1 cellular context compared by ENCODE assay signal in the genomic region with DNA sequence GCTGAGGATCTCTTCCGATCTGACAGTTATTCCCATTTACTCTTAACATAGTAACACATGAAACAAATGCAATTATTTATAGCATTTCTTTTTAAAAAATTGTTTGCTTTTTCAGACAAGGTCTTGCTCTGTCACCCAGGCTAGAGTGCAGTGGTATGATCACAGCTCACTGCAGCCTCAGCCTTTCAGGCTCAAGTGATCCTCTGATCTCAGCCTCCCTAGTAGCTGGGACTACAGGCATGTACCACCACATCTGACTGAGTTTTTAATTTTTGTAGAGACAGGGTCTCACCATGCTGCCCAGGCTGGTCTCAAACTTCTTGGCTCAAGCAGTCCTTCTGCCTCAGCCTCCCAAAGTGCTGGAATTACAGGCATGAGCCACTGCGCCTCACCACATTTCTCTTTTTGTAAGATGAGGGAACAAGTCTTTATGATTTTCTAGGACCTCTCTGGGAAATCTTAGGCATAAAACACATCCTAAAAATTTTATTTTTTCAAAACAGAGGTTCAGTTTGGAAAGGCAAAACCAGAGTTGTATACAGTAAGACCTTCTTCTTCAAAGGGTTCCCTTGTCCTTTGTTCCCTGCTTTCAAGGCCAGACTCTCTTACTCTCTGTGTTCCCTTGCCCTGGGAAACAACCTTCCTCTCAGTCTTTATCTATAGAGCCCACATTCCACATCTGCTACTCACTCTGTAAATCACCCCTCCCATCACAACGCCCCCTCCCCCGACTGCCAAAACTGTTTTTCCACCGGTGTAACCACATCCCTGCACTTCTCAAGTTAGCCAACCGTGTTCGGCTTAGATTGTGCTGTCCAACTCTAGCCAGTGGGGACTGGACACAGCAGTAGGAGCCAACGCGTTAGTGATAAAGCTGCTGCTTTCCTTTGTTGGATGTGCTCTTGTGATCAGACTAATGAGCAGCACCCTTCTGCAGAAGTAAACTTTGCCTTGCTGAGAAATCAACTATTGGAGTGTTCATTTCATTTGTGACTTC.
TF ChIP-seq lines count a peak whose summit lies in the region.

No MANE protein-coding gene starts in this region.

TF ChIP-seq in HepG2, 621 proteins besides CTCF, POLR2A, EP300 and RAD21 (continued from another document and continues in another):
- TF ChIP-seq, protein P1, sequence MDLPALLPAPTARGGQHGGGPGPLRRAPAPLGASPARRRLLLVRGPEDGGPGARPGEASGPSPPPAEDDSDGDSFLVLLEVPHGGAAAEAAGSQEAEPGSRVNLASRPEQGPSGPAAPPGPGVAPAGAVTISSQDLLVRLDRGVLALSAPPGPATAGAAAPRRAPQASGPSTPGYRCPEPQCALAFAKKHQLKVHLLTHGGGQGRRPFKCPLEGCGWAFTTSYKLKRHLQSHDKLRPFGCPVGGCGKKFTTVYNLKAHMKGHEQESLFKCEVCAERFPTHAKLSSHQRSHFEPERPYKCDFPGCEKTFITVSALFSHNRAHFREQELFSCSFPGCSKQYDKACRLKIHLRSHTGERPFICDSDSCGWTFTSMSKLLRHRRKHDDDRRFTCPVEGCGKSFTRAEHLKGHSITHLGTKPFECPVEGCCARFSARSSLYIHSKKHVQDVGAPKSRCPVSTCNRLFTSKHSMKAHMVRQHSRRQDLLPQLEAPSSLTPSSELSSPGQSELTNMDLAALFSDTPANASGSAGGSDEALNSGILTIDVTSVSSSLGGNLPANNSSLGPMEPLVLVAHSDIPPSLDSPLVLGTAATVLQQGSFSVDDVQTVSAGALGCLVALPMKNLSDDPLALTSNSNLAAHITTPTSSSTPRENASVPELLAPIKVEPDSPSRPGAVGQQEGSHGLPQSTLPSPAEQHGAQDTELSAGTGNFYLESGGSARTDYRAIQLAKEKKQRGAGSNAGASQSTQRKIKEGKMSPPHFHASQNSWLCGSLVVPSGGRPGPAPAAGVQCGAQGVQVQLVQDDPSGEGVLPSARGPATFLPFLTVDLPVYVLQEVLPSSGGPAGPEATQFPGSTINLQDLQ (CRISPR knock-in tag; IDR thresholded peaks at IDR 0.05) = no peak
- no peak for TF ChIP-seq ZEB1 (IDR thresholded peaks at IDR 0.05; ENCODE audit: insufficient replicate concordance, low read depth)
- no peak for TF ChIP-seq ZBTB8A (CRISPR knock-in tag; IDR thresholded peaks at IDR 0.05; ENCODE audit: borderline replicate concordance, low read depth)
- TF ChIP-seq, protein P2, sequence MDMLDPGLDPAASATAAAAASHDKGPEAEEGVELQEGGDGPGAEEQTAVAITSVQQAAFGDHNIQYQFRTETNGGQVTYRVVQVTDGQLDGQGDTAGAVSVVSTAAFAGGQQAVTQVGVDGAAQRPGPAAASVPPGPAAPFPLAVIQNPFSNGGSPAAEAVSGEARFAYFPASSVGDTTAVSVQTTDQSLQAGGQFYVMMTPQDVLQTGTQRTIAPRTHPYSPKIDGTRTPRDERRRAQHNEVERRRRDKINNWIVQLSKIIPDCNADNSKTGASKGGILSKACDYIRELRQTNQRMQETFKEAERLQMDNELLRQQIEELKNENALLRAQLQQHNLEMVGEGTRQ (IDR thresholded peaks at IDR 0.05; ENCODE audit: low read depth, low read length) = no peak
- TF ChIP-seq, protein P2 (CRISPR knock-in tag; IDR thresholded peaks at IDR 0.05; ENCODE audit: borderline replicate concordance) = no peak
- TF ChIP-seq KLF12 (CRISPR knock-in tag; IDR thresholded peaks at IDR 0.05; ENCODE audit: borderline replicate concordance) = no peak
- TF ChIP-seq SALL1 (CRISPR knock-in tag; IDR thresholded peaks at IDR 0.05) = peak; percentile 76
- TF ChIP-seq ZBTB7A (CRISPR knock-in tag; IDR thresholded peaks at IDR 0.05) = no peak
- no peak for TF ChIP-seq FLYWCH1 (CRISPR knock-in tag; IDR thresholded peaks at IDR 0.05)
- 0 out of 2 replicates have a peak, but pooled peaks have one; percentile 30 for TF ChIP-seq BCL6 (CRISPR knock-in tag; IDR thresholded peaks at IDR 0.05)
- no peak for TF ChIP-seq PAWR (CRISPR knock-in tag; IDR thresholded peaks at IDR 0.05; ENCODE audit: borderline replicate concordance)
- peak; percentile 89 for TF ChIP-seq POGZ (CRISPR knock-in tag; IDR thresholded peaks at IDR 0.05)
- no peak for TF ChIP-seq ZBTB7B (CRISPR knock-in tag; IDR thresholded peaks at IDR 0.05)
- no peak for TF ChIP-seq SRSF4 (IDR thresholded peaks at IDR 0.05; ENCODE audit: low read depth, low read length, poor library complexity, severe bottlenecking)
- TF ChIP-seq KDM5B (CRISPR knock-in tag; IDR thresholded peaks at IDR 0.05; ENCODE audit: borderline replicate concordance) = no peak
- TF ChIP-seq, protein P3, sequence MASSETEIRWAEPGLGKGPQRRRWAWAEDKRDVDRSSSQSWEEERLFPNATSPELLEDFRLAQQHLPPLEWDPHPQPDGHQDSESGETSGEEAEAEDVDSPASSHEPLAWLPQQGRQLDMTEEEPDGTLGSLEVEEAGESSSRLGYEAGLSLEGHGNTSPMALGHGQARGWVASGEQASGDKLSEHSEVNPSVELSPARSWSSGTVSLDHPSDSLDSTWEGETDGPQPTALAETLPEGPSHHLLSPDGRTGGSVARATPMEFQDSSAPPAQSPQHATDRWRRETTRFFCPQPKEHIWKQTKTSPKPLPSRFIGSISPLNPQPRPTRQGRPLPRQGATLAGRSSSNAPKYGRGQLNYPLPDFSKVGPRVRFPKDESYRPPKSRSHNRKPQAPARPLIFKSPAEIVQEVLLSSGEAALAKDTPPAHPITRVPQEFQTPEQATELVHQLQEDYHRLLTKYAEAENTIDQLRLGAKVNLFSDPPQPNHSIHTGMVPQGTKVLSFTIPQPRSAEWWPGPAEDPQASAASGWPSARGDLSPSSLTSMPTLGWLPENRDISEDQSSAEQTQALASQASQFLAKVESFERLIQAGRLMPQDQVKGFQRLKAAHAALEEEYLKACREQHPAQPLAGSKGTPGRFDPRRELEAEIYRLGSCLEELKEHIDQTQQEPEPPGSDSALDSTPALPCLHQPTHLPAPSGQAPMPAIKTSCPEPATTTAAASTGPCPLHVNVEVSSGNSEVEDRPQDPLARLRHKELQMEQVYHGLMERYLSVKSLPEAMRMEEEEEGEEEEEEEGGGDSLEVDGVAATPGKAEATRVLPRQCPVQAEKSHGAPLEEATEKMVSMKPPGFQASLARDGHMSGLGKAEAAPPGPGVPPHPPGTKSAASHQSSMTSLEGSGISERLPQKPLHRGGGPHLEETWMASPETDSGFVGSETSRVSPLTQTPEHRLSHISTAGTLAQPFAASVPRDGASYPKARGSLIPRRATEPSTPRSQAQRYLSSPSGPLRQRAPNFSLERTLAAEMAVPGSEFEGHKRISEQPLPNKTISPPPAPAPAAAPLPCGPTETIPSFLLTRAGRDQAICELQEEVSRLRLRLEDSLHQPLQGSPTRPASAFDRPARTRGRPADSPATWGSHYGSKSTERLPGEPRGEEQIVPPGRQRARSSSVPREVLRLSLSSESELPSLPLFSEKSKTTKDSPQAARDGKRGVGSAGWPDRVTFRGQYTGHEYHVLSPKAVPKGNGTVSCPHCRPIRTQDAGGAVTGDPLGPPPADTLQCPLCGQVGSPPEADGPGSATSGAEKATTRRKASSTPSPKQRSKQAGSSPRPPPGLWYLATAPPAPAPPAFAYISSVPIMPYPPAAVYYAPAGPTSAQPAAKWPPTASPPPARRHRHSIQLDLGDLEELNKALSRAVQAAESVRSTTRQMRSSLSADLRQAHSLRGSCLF (CRISPR knock-in tag; IDR thresholded peaks at IDR 0.05; ENCODE audit: borderline replicate concordance) = no peak
- no peak for TF ChIP-seq ZNF143 (CRISPR knock-in tag; IDR thresholded peaks at IDR 0.05)
- TF ChIP-seq HOXA5 (CRISPR knock-in tag; IDR thresholded peaks at IDR 0.05) = no peak
- TF ChIP-seq TOE1 (CRISPR knock-in tag; IDR thresholded peaks at IDR 0.05) = no peak
- no peak for TF ChIP-seq CAMTA2 (CRISPR knock-in tag; IDR thresholded peaks at IDR 0.05; ENCODE audit: borderline replicate concordance)
- no peak for TF ChIP-seq ZNF33B (CRISPR knock-in tag; IDR thresholded peaks at IDR 0.05)
- TF ChIP-seq SOX6 (IDR thresholded peaks at IDR 0.05) = no peak
- TF ChIP-seq SOX6 (CRISPR knock-in tag; IDR thresholded peaks at IDR 0.05) = peak; percentile 76
- no peak for TF ChIP-seq TEAD2 (CRISPR knock-in tag; IDR thresholded peaks at IDR 0.05)
- no peak for TF ChIP-seq ZNF317 (CRISPR knock-in tag; IDR thresholded peaks at IDR 0.05)
- peak; percentile 18; the same call in 1 of the 2 replicates for TF ChIP-seq MIER3 (CRISPR knock-in tag; IDR thresholded peaks at IDR 0.05; ENCODE audit: borderline replicate concordance)
- TF ChIP-seq ZFP62 (CRISPR knock-in tag; IDR thresholded peaks at IDR 0.05) = no peak
- TF ChIP-seq EEA1 (CRISPR knock-in tag; IDR thresholded peaks at IDR 0.05; ENCODE audit: borderline replicate concordance) = no peak
- peak; percentile 67 for TF ChIP-seq RARA (CRISPR knock-in tag; IDR thresholded peaks at IDR 0.05)
- peak; percentile 56 for TF ChIP-seq CREM (IDR thresholded peaks at IDR 0.05)
- TF ChIP-seq CREM (CRISPR knock-in tag; IDR thresholded peaks at IDR 0.05) = no peak
- no peak for TF ChIP-seq ZKSCAN1 (IDR thresholded peaks at IDR 0.05; ENCODE audit: low read length)
- TF ChIP-seq ETV5 (CRISPR knock-in tag; IDR thresholded peaks at IDR 0.05; ENCODE audit: borderline replicate concordance) = peak; percentile 23; the same call in 1 of the 2 replicates
- TF ChIP-seq KLF13 (CRISPR knock-in tag; IDR thresholded peaks at IDR 0.05) = no peak
- TF ChIP-seq SNAI1 (CRISPR knock-in tag; IDR thresholded peaks at IDR 0.05; ENCODE audit: borderline replicate concordance) = no peak
- TF ChIP-seq ISX (CRISPR knock-in tag; conservative IDR thresholded peaks at IDR 0.05) = no peak
- TF ChIP-seq, protein P4, sequence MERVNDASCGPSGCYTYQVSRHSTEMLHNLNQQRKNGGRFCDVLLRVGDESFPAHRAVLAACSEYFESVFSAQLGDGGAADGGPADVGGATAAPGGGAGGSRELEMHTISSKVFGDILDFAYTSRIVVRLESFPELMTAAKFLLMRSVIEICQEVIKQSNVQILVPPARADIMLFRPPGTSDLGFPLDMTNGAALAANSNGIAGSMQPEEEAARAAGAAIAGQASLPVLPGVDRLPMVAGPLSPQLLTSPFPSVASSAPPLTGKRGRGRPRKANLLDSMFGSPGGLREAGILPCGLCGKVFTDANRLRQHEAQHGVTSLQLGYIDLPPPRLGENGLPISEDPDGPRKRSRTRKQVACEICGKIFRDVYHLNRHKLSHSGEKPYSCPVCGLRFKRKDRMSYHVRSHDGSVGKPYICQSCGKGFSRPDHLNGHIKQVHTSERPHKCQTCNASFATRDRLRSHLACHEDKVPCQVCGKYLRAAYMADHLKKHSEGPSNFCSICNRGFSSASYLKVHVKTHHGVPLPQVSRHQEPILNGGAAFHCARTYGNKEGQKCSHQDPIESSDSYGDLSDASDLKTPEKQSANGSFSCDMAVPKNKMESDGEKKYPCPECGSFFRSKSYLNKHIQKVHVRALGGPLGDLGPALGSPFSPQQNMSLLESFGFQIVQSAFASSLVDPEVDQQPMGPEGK (CRISPR knock-in tag; IDR thresholded peaks at IDR 0.05) = peak; percentile 94
- no peak for TF ChIP-seq ZNF605 (CRISPR knock-in tag; IDR thresholded peaks at IDR 0.05)
- TF ChIP-seq, protein P5, sequence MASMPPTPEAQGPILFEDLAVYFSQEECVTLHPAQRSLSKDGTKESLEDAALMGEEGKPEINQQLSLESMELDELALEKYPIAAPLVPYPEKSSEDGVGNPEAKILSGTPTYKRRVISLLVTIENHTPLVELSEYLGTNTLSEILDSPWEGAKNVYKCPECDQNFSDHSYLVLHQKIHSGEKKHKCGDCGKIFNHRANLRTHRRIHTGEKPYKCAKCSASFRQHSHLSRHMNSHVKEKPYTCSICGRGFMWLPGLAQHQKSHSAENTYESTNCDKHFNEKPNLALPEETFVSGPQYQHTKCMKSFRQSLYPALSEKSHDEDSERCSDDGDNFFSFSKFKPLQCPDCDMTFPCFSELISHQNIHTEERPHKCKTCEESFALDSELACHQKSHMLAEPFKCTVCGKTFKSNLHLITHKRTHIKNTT (CRISPR knock-in tag; IDR thresholded peaks at IDR 0.05) = no peak
- TF ChIP-seq, protein P6, sequence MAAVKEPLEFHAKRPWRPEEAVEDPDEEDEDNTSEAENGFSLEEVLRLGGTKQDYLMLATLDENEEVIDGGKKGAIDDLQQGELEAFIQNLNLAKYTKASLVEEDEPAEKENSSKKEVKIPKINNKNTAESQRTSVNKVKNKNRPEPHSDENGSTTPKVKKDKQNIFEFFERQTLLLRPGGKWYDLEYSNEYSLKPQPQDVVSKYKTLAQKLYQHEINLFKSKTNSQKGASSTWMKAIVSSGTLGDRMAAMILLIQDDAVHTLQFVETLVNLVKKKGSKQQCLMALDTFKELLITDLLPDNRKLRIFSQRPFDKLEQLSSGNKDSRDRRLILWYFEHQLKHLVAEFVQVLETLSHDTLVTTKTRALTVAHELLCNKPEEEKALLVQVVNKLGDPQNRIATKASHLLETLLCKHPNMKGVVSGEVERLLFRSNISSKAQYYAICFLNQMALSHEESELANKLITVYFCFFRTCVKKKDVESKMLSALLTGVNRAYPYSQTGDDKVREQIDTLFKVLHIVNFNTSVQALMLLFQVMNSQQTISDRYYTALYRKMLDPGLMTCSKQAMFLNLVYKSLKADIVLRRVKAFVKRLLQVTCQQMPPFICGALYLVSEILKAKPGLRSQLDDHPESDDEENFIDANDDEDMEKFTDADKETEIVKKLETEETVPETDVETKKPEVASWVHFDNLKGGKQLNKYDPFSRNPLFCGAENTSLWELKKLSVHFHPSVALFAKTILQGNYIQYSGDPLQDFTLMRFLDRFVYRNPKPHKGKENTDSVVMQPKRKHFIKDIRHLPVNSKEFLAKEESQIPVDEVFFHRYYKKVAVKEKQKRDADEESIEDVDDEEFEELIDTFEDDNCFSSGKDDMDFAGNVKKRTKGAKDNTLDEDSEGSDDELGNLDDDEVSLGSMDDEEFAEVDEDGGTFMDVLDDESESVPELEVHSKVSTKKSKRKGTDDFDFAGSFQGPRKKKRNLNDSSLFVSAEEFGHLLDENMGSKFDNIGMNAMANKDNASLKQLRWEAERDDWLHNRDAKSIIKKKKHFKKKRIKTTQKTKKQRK (IDR thresholded peaks at IDR 0.05; ENCODE audit: low read length) = no peak
- TF ChIP-seq, protein P7, sequence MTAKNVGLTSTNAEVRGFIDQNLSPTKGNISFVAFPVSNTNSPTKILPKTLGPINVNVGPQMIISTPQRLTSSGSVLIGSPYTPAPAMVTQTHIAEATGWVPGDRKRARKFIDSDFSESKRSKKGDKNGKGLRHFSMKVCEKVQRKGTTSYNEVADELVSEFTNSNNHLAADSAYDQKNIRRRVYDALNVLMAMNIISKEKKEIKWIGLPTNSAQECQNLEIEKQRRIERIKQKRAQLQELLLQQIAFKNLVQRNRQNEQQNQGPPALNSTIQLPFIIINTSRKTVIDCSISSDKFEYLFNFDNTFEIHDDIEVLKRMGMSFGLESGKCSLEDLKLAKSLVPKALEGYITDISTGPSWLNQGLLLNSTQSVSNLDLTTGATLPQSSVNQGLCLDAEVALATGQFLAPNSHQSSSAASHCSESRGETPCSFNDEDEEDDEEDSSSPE (CRISPR knock-in tag; IDR thresholded peaks at IDR 0.05) = no peak
- TF ChIP-seq, protein P8, sequence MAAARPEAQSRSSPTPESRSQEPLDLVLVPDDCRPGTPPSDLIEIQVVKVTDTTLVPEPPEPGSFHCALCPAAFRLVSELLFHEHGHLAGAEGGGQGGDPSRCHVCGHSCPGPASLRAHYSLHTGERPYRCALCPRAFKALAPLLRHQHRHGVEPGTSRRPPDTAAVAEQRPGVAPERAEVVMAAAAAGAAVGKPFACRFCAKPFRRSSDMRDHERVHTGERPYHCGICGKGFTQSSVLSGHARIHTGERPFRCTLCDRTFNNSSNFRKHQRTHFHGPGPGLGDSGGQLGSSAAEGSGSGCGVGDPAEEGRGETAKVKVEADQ (CRISPR knock-in tag; IDR thresholded peaks at IDR 0.05; ENCODE audit: borderline replicate concordance) = peak; percentile 31; the same call in 1 of the 2 replicates
